Comparison of ENCODE assay signal across 8 cellular contexts in genomic region chr3:43286115-43286885, GRCh38. TPM values are rescaled to one million over a fixed set of nuclear protein-coding genes. Genes with fewer than 3 reads are reported as not detected.
A peak's percentile ranks its signal among the peaks of the same experiment; 100 is the strongest.
DNase-seq lines count a peak whose midpoint lies in the region; ATAC-seq and TF ChIP-seq lines count a peak whose summit lies in the region.

SNRK (plus strand) TSS chr3:43286540; CDS start chr3:43303204, 16,664 bp downstream.

- no peaks in the 10 kb centered on the region for H3K27me3 ChIP-seq in colonic mucosa

- in situ Hi-C loops in ACHN (cut with HindIII; ENCODE audit: low pct_ligation_motif_present, low pct_unique_long_range_greater_than_20kb, low sequenced_read_pairs): no loop called here

- H3K9ac ChIP-seq in colonic mucosa (ENCODE audit: low read depth in 2 of 2, low read length in 2 of 2): peak within 1 kb of the TSS; percentile 88 to 90

- intact Hi-C loops in colonic mucosa (cut with DNase I) (no loop called here), left colon (cut with DNase I, micrococcal nuclease) (no loop called here)

- peaks cover 13% of the 10 kb centered on the region for H3K4me1 ChIP-seq in colonic mucosa

- H3K27ac ChIP-seq in colonic mucosa: peak within 1 kb of the TSS; percentile 65

- DNase-seq in ACHN (peak; percentile 73), NCI-H2227 (lab: John Stamatoyannopoulos, UW; ENCODE audit: unreplicated experiment) (peak; percentile 86), colonic mucosa (peak; percentile 93), left colon (peak; percentile 87 to 93)
- DNase-seq in activated CD4-positive, alpha-beta T cell treated with anti-CD3 and anti-CD28 coated beads for 4 hours: peak; percentile 90 to 91
- peak; percentile 88 for DNase-seq in stimulated activated CD4-positive, alpha-beta T cell treated with anti-CD3 and anti-CD28 coated beads, Interleukin-1b, Interleukin-23, amount 100 ng/mL, for 48 hours

- TF ChIP-seq CTCF in colonic mucosa (IDR thresholded peaks at IDR 0.05): no peak

- ATAC-seq in GM18511 (IDR thresholded peaks at IDR 0.05; ENCODE audit: unreplicated experiment) (peak; percentile 87), HG03025 (IDR thresholded peaks at IDR 0.05; ENCODE audit: low FRiP score, unreplicated experiment) (peak; percentile 71), left colon (peak; percentile 93)

- no peaks in the 10 kb centered on the region for H3K9me3 ChIP-seq in colonic mucosa

- peak within 1 kb of the TSS; percentile 55 for H3K4me3 ChIP-seq in colonic mucosa

- H3K36me3 ChIP-seq in colonic mucosa: no peaks in the 10 kb centered on the region

RNA-seq across cellular contexts. Expression of gene SNRK, which starts in this region (rescaled TPM):
- total RNA-seq in colonic mucosa (10 to 100 TPM; 19.7 to 48.2 TPM), left colon (10 to 100 TPM; 27.7 to 31.7 TPM)

Comparison
In these comparisons a context has a peak if more than half of its experiments do, and no peak if none do; other contexts are left out.
1. Peak in every context shown above with its lines: DNase-seq, ATAC-seq, H3K4me3 ChIP-seq and H3K27ac ChIP-seq.